Comparison of ENCODE assay signal across 7 cellular contexts in the genomic region with DNA sequence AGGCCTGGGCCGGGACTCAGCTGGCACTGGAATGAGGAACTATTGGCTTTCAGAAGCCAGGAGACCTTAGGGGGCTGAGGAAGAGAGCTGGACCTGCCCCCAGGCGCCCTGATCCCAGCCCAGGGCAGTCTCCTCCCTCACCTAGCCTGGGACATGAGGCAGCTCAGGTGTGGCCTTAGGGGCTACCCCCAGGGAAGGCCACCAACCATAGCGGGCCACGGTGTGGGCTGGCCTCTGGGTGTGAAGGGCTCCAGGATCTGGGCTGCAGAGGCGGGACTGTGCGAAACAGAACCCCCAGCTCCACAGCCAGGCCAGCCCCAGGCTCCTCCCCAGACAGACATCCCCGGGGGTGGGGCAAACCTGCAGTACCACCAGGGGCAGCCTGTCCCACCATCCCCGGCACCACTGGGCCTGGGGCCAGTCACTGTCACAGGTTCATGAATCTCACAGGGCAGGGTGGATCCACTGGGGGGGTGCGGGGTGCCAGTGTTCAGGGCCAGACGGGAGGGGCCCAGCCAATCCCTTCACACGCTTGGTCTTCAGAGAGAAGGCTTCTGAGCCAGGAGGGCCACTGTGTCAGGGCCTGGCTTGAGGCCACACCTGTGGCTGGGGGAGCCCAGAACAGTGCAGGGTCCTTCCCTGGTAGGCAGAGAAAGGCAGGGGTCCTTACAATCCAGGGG. TPM values are rescaled to one million over a fixed set of nuclear protein-coding genes. Genes with fewer than 3 reads are reported as not detected.
DNase-seq lines count a peak whose midpoint lies in the region; ATAC-seq and FAIRE-seq lines count a peak whose summit lies in the region.
"Had no signal": no experiment of that assay in that cellular context is flagged by ENCODE, and none has a peak within 500 bp of the region (broad histone marks: within the 10 kb centered on the region; RNA-seq: fewer than 3 reads in every experiment).

No MANE protein-coding gene starts in this region.

- ATAC-seq in GM21619 (IDR thresholded peaks at IDR 0.05; ENCODE audit: unreplicated experiment), result no peak
- ATAC-seq: activated T-cell treated with anti-CD3 and anti-CD28 coated beads, Interleukin-2, amount 50 U/mL, for 72 hours had no signal

- H3K27ac Mint-ChIP-seq in CD4-positive, alpha-beta memory T cell, result no peak overlapping the region
- H3K27ac Mint-ChIP-seq: activated T-cell treated with anti-CD3 and anti-CD28 coated beads, Interleukin-2, amount 50 U/mL, for 72 hours had no signal

- H3K4me3 Mint-ChIP-seq in CD4-positive, alpha-beta memory T cell, result peak overlapping the region in 2 of 8 donors; percentile 25 to 34
- H3K4me3 Mint-ChIP-seq: activated T-cell treated with anti-CD3 and anti-CD28 coated beads, Interleukin-2, amount 50 U/mL, for 72 hours had no signal

- CTCF ChIA-PET in CD4-positive, alpha-beta memory T cell (lab: Charles Lee; ENCODE audit: partially characterized antibody), result no interaction called here

- no peaks in the 10 kb centered on the region for H3K36me3 Mint-ChIP-seq in CD4-positive, alpha-beta memory T cell

- DNase-seq in MG63, result peak; percentile 78
- DNase-seq in small intestine, result peak; percentile 66
- DNase-seq in NCI-H2196 (lab: John Stamatoyannopoulos, UW; ENCODE audit: unreplicated experiment), result no peak
- no peak for DNase-seq in CD4-positive, alpha-beta memory T cell

- H3K9me3 Mint-ChIP-seq in CD4-positive, alpha-beta memory T cell, result no peaks in the 10 kb centered on the region
- H3K9me3 Mint-ChIP-seq: activated T-cell treated with anti-CD3 and anti-CD28 coated beads, Interleukin-2, amount 50 U/mL, for 72 hours had no signal

- POLR2A ChIA-PET in CD4-positive, alpha-beta memory T cell (lab: Charles Lee; ENCODE audit: partially characterized antibody), result interaction anchor here (0.6 kb wide), 1 partner anchor 110 kb away, joined by 3 read pairs; no protein-coding TSS in a partner anchor

- H3K27me3 ChIP-seq in MG63, result no peaks in the 10 kb centered on the region
- H3K27me3 ChIP-seq in esophagus (ENCODE audit: control insufficient read depth in 1 of 2, insufficient read depth in 2 of 2, low read length in 2 of 2), result no peaks in the 10 kb centered on the region
- H3K27me3 ChIP-seq in small intestine (ENCODE audit: control insufficient read depth in 2 of 2, insufficient read depth in 2 of 2, low read length in 2 of 2), result no peaks in the 10 kb centered on the region
- no peaks in the 10 kb centered on the region for H3K27me3 ChIP-seq in CD4-positive, alpha-beta memory T cell (ENCODE audit: insufficient read depth, low read length)

- H3K27ac ChIP-seq in esophagus (ENCODE audit: low read depth in 2 of 2, low read length in 1 of 2), result peak overlapping the region; percentile 92 to 98
- peak overlapping the region; percentile 74 to 93 for H3K27ac ChIP-seq in small intestine (ENCODE audit: low read depth in 1 of 2, low read length in 1 of 2)
- H3K27ac ChIP-seq in CD4-positive, alpha-beta memory T cell (ENCODE audit: low read depth, low read length), result no peak overlapping the region

- 23 to 46% methylated on average over 11 of the region's 11 CpGs for WGBS in esophagus, 2 donors
- 34 to 43% (median 36%) methylated on average over 10 to 11 of the region's 11 CpGs for WGBS in small intestine, 3 donors

- H3K27me3 Mint-ChIP-seq in CD4-positive, alpha-beta memory T cell, result peaks cover 10% of the 10 kb centered on the region in 2 donors

- H3K4me1 Mint-ChIP-seq in CD4-positive, alpha-beta memory T cell, result peaks cover 2 to 15% (median 4%) of the 10 kb centered on the region in 4 donors

- H3K4me1 ChIP-seq in esophagus (ENCODE audit: control insufficient read depth in 2 of 2, insufficient read depth in 2 of 2, low read length in 1 of 2) (peaks cover 42 to 56% of the 10 kb centered on the region in 2 donors), small intestine (ENCODE audit: control insufficient read depth in 2 of 2, insufficient read depth in 1 of 2, low read depth in 1 of 2, low read length in 1 of 2) (peaks cover 2 to 41% of the 10 kb centered on the region in 2 donors)
- H3K4me1 ChIP-seq in CD4-positive, alpha-beta memory T cell (ENCODE audit: insufficient read depth, low read length), result peaks cover 5% of the 10 kb centered on the region

- peaks cover 34% of the 10 kb centered on the region for H3K36me3 ChIP-seq in MG63
- H3K36me3 ChIP-seq in esophagus (ENCODE audit: control insufficient read depth in 2 of 2, insufficient read depth in 2 of 2, low read length in 1 of 2), result peaks cover 0 to 15% of the 10 kb centered on the region in 2 donors
- no peaks in the 10 kb centered on the region for H3K36me3 ChIP-seq in small intestine (ENCODE audit: control insufficient read depth in 2 of 2, insufficient read depth in 2 of 2, low read length in 2 of 2)
- H3K36me3 ChIP-seq in CD4-positive, alpha-beta memory T cell (ENCODE audit: insufficient read depth, low read length), result no peaks in the 10 kb centered on the region

- H3K4me3 ChIP-seq in MG63 (peak overlapping the region; percentile 25), esophagus (ENCODE audit: low read depth in 1 of 2, low read length in 2 of 2) (peak overlapping the region; percentile 24 to 96), small intestine (ENCODE audit: low read depth in 1 of 2, low read length in 2 of 2) (no peak overlapping the region)
- H3K4me3 ChIP-seq in CD4-positive, alpha-beta memory T cell (ENCODE audit: low read length in 2 of 2), result no peak overlapping the region

- no peak for FAIRE-seq in small intestine (lab: Jason Lieb, UNC)

- intact Hi-C loops in CD4-positive, alpha-beta memory T cell (cut with micrococcal nuclease), result no loop called here

- no peaks in the 10 kb centered on the region for H3K9me3 ChIP-seq in MG63
- H3K9me3 ChIP-seq in esophagus (ENCODE audit: control insufficient read depth in 2 of 2, insufficient read depth in 1 of 2, low read depth in 1 of 2, low read length in 1 of 2), result no peaks in the 10 kb centered on the region
- H3K9me3 ChIP-seq in small intestine (ENCODE audit: control insufficient read depth, low read depth), result no peaks in the 10 kb centered on the region
- H3K9me3 ChIP-seq in CD4-positive, alpha-beta memory T cell (ENCODE audit: control insufficient read depth in 1 of 2, low read length in 2 of 2), result no peaks in the 10 kb centered on the region

RNA-seq across cellular contexts. Expression of a gene that starts 3.5 kb away (rescaled TPM):
- total RNA-seq in MG63 (2014; rRNA removed; shearing (Covaris generic); ENCODE audit: low replicate concordance), result 65.6 and 80.7 TPM in 2 replicates
- polyA plus RNA-seq in esophagus (100 to 1,000 TPM; 107 to 186 TPM), small intestine (100 to 1,000 TPM in 2 of 3 donors, 10 to 100 TPM in 1; 80.2 to 179 (median 110) TPM)
- 1 to 10 TPM; 2.8 to 4.6 TPM for total RNA-seq in CD4-positive, alpha-beta memory T cell
- under 1 TPM in 1 of 2 donors, not detected in 1; 0.40 TPM for polyA plus RNA-seq in CD4-positive, alpha-beta memory T cell

RNA-seq across cellular contexts. Expression of a gene that starts 22.8 kb away (rescaled TPM):
- 0.15 and 0.46 TPM in 2 replicates for total RNA-seq in MG63 (2014; rRNA removed; shearing (Covaris generic); ENCODE audit: low replicate concordance)
- polyA plus RNA-seq in esophagus, result 1 to 10 TPM; 2.4 to 6.8 TPM
- polyA plus RNA-seq in small intestine, result 1 to 10 TPM; 1.9 to 2.7 (median 2.2) TPM
- 1 to 10 TPM; 1.5 to 2.4 TPM for total RNA-seq in CD4-positive, alpha-beta memory T cell
- polyA plus RNA-seq in CD4-positive, alpha-beta memory T cell, result under 1 TPM; 0.22 to 0.36 TPM

RNA-seq across cellular contexts. Expression of a gene that starts 33.8 kb away (rescaled TPM):
- 15.0 and 27.8 TPM in 2 replicates for total RNA-seq in MG63 (2014; rRNA removed; shearing (Covaris generic); ENCODE audit: low replicate concordance)
- polyA plus RNA-seq in esophagus, result 1 to 10 TPM; 5.4 to 6.1 TPM
- 1 to 10 TPM in 2 of 3 donors, not detected in 1; 2.4 to 7.9 TPM for polyA plus RNA-seq in small intestine
- 1 to 10 TPM; 1.6 to 1.7 TPM for total RNA-seq in CD4-positive, alpha-beta memory T cell
- under 1 TPM; 0.10 to 0.54 TPM for polyA plus RNA-seq in CD4-positive, alpha-beta memory T cell

RNA-seq across cellular contexts. Expression of a gene that starts 39.1 kb away (rescaled TPM):
- 31.0 and 37.4 TPM in 2 replicates for total RNA-seq in MG63 (2014; rRNA removed; shearing (Covaris generic); ENCODE audit: low replicate concordance)
- 10 to 100 TPM; 30.2 to 38.2 TPM for polyA plus RNA-seq in esophagus
- 10 to 100 TPM; 28.6 to 41.2 (median 38.2) TPM for polyA plus RNA-seq in small intestine
- 10 to 100 TPM; 80.1 to 91.2 TPM for total RNA-seq in CD4-positive, alpha-beta memory T cell
- 10 to 100 TPM; 13.3 to 27.7 TPM for polyA plus RNA-seq in CD4-positive, alpha-beta memory T cell

RNA-seq across cellular contexts. Expression of a gene that starts 42.5 kb away (rescaled TPM):
- 54.4 and 58.0 TPM in 2 replicates for total RNA-seq in MG63 (2014; rRNA removed; shearing (Covaris generic); ENCODE audit: low replicate concordance)
- polyA plus RNA-seq in esophagus (1 to 10 TPM; 3.0 to 3.4 TPM), small intestine (1 to 10 TPM in 2 of 3 donors, under 1 TPM in 1; 0.45 to 7.1 (median 3.5) TPM)
- 1 to 10 TPM; 2.9 TPM for total RNA-seq in CD4-positive, alpha-beta memory T cell
- under 1 TPM in 1 of 2 donors, not detected in 1; 0.05 TPM for polyA plus RNA-seq in CD4-positive, alpha-beta memory T cell

Comparison
In these comparisons a context has a peak if more than half of its experiments do, and no peak if none do; other contexts are left out.
1. DNase-seq: peak in MG63 (single experiment) and small intestine (single experiment); none in NCI-H2196 (single experiment) and CD4-positive, alpha-beta memory T cell (0 of 5).
2. H3K4me3 ChIP-seq: peak in MG63 (single experiment) and esophagus (2 of 2); none in small intestine (0 of 2) and CD4-positive, alpha-beta memory T cell (0 of 2).
3. RNA of a gene that starts 3.5 kb away (polyA plus RNA-seq): 107 to 186 TPM in esophagus and 80.2 to 179 TPM in small intestine; 0.40 TPM in CD4-positive, alpha-beta memory T cell; every median in the first group is over 10 times any median in the second.